13 cellular contexts compared by ENCODE assay signal in genomic region chr17:27520571-27521185, GRCh38.
DNase-seq lines count a peak whose midpoint lies in the region; ATAC-seq and TF ChIP-seq lines count a peak whose summit lies in the region.
"Had no signal": no experiment of that assay in that cellular context is flagged by ENCODE, and none has a peak within 500 bp of the region (broad histone marks: within the 10 kb centered on the region; RNA-seq: fewer than 3 reads in every experiment).

No MANE protein-coding gene starts in this region.

- intact Hi-C loops in gastrocnemius medialis (cut with DNase I; ENCODE audit: low total_unique reads): no loop called here

- no peak overlapping the region for H3K4me2 ChIP-seq in mesendoderm (ENCODE audit: low read length)
- H3K4me2 ChIP-seq: PC-9 had no signal

- H3K36me3 ChIP-seq in mesendoderm (ENCODE audit: control insufficient read depth, insufficient read depth, low read length): no peaks in the 10 kb centered on the region
- H3K36me3 ChIP-seq in gastrocnemius medialis: no peaks in the 10 kb centered on the region

- H3K79me1 ChIP-seq in mesendoderm (ENCODE audit: low read length): peaks cover 25% of the 10 kb centered on the region

- no peak for TF ChIP-seq CTCF in gastrocnemius medialis (IDR thresholded peaks at IDR 0.05 in 4 of 5, conservative IDR thresholded peaks at IDR 0.05 in 1 of 5)

- no peak for TF ChIP-seq POLR2A in gastrocnemius medialis (IDR thresholded peaks at IDR 0.05)

- peaks cover 28% of the 10 kb centered on the region for H3K79me2 ChIP-seq in mesendoderm (ENCODE audit: control insufficient read depth, insufficient read depth, low read length)

- no peak overlapping the region for H2BK5ac ChIP-seq in mesendoderm (ENCODE audit: low read length)

- in situ Hi-C loops in gastrocnemius medialis (cut with MboI; ENCODE audit: low sequenced_read_pairs in 4 of 4): no loop called here

- no CpG with 5 or more reads among the region's 13 CpGs for WGBS in mesendoderm (ENCODE audit: extremely low coverage, insufficient coverage, low lambda C conversion rate)

- H3K4me3 ChIP-seq in mesendoderm (ENCODE audit: low read length): no peak overlapping the region
- no peak overlapping the region for H3K4me3 ChIP-seq in gastrocnemius medialis
- H3K4me3 ChIP-seq: coronary artery, PC-9 had no signal

- H3K9me3 ChIP-seq in gastrocnemius medialis: no peaks in the 10 kb centered on the region

- no peak overlapping the region for H3K9ac ChIP-seq in mesendoderm (ENCODE audit: low read length)

- DNase-seq in NCI-H526 treated with DMSO at 0.1 percent for 48 hours (lab: John Stamatoyannopoulos, UW) (peak; percentile 84), mesendoderm (no peak), superior temporal gyrus (ENCODE audit: extremely low spot score) (peak; percentile 81), gastrocnemius medialis (no peak), NCI-H2227 (lab: John Stamatoyannopoulos, UW; ENCODE audit: unreplicated experiment) (no peak), NCI-H1694 treated with DMSO at 0.1 percent for 48 hours (lab: John Stamatoyannopoulos, UW) (no peak)
- DNase-seq: activated T-cell treated with anti-CD3 and anti-CD28 coated beads for 4 hours, NCI-H1092, NCI-H446, PC-9, SW 1271 had no signal

- H2BK15ac ChIP-seq in mesendoderm (replicated peaks; ENCODE audit: low read depth): no peak overlapping the region

- H4K8ac ChIP-seq in mesendoderm (ENCODE audit: low read depth, low read length): no peak overlapping the region

- no peak for ATAC-seq in gastrocnemius medialis

- H3K56ac ChIP-seq in mesendoderm (ENCODE audit: low read length): peak overlapping the region; percentile 17

- H3K4ac ChIP-seq in mesendoderm (ENCODE audit: low read depth, low read length): no peak overlapping the region

- peaks cover 14% of the 10 kb centered on the region for H3K4me1 ChIP-seq in mesendoderm (ENCODE audit: control insufficient read depth, low read depth, low read length)
- H3K4me1 ChIP-seq in gastrocnemius medialis: no peaks in the 10 kb centered on the region

- peak overlapping the region; percentile 34 for H3K23ac ChIP-seq in mesendoderm (ENCODE audit: low read length)

- H2BK120ac ChIP-seq in mesendoderm (ENCODE audit: low read depth, low read length): no peak overlapping the region

- H3K27ac ChIP-seq in cingulate gyrus (ENCODE audit: low read depth, low read length) (peak overlapping the region; percentile 83), mesendoderm (ENCODE audit: low read depth, low read length) (no peak overlapping the region), gastrocnemius medialis (no peak overlapping the region)
- H3K27ac ChIP-seq: PC-9 had no signal

- no peak overlapping the region for H2AK5ac ChIP-seq in mesendoderm (ENCODE audit: low read length)

- no peak overlapping the region for H4K5ac ChIP-seq in mesendoderm (ENCODE audit: low read length)

- no peaks in the 10 kb centered on the region for H3K27me3 ChIP-seq in mesendoderm (ENCODE audit: insufficient read depth, low read length, poor library complexity)
- no peaks in the 10 kb centered on the region for H3K27me3 ChIP-seq in gastrocnemius medialis

- no peak overlapping the region for H3K18ac ChIP-seq in mesendoderm (ENCODE audit: low read length)

Comparison
In these comparisons a context has a peak if more than half of its experiments do, and no peak if none do; other contexts are left out.
1. DNase-seq: peak in NCI-H526 treated with DMSO at 0.1 percent for 48 hours (single experiment) and superior temporal gyrus (single experiment); none in mesendoderm (single experiment), gastrocnemius medialis (0 of 2), NCI-H2227 (single experiment) and NCI-H1694 treated with DMSO at 0.1 percent for 48 hours (single experiment).